ENCODE assay signal across 10 cellular contexts in genomic region chr13:46845146-46845545, GRCh38. TPM values are rescaled to one million over a fixed set of nuclear protein-coding genes. Genes with fewer than 3 reads are reported as not detected.
"Had no signal": no experiment of that assay in that cellular context is flagged by ENCODE, and none has a peak within 500 bp of the region (broad histone marks: within the 10 kb centered on the region; RNA-seq: fewer than 3 reads in every experiment).

No MANE protein-coding gene starts in this region.

- H3K27ac ChIP-seq: HL-60 had no signal

- H3K4me3 ChIP-seq: GM23338 had no signal

- H3K4me2 ChIP-seq: GM23338 had no signal

- DNase-seq: H9, HCEC 1CT, KBM-7 had no signal

- H2AFZ ChIP-seq: GM23338 had no signal

- ATAC-seq: GM23338, HepG2 had no signal

- FAIRE-seq: H1, H54, HepG2 had no signal

RNA-seq across cellular contexts. Expression of gene HTR2A, which starts 51.7 kb away (rescaled TPM):
- total RNA-seq: GM23338, H1, H9, HepG2, HT1080 had no signal
- polyA plus RNA-seq: GM23338, H1, HepG2, IgD-negative memory B cell had no signal
